ENCODE assay signal across 21 cellular contexts in the genomic region with DNA sequence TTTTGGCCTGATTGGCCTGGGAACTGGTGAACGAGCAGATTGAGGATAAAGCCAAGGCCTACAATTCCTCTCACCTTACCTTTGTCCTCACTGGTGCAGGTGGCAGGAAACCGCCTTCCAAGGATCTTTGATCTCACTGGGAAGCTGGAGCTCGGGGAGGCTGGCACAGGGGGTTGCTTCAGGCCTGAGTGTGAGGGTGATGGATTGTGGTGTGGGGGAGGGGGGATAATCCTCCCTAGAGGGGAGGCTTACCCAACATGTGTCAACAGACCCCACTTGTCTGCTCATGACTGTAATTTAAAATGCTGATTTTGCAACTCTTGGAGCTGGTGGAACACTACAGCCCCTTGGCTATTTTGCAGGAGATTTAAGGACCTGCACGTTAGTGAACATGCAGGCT. TPM values are rescaled to one million over a fixed set of nuclear protein-coding genes. Genes with fewer than 3 reads are reported as not detected.
DNase-seq lines count a peak whose midpoint lies in the region; ATAC-seq, FAIRE-seq and TF ChIP-seq lines count a peak whose summit lies in the region.
"Had no signal": no experiment of that assay in that cellular context is flagged by ENCODE, and none has a peak within 500 bp of the region (broad histone marks: within the 10 kb centered on the region; RNA-seq: fewer than 3 reads in every experiment).

No MANE protein-coding gene starts in this region.

- H3K79me2 ChIP-seq in GM23248 (ENCODE audit: insufficient read depth), result peaks cover 1% of the 10 kb centered on the region; the same call in 1 of the 2 replicates

- in situ Hi-C loops in GM23248 (cut with MboI), result no loop called here

- DNase-seq in H7 (peak; percentile 55), SK-N-MC (ENCODE audit: low read depth, low spot score) (no peak), small intestine (peak; percentile 52), GM23248 (no peak), upper lobe of right lung (no peak)
- DNase-seq: DND-41, HCEC 1CT, MV-4-11, NCI-H1417, NCI-H187 treated with DMSO at 0.1 percent for 48 hours, NCI-H226, NCI-H524, NCI-H82, PC-3, RPMI8226, SHP77 treated with DMSO at 0.1 percent for 48 hours had no signal

- WGBS in small intestine, 3 donors, result 18 to 51% (median 39%) methylated on average over 4 of the region's 4 CpGs
- WGBS in GM23248 (ENCODE audit: low coverage in 1 of 2, low lambda C conversion rate in 2 of 2, missing lambda C conversion rate in 2 of 2), 2 experiments, result 79 to 82% methylated on average over 4 of the region's 4 CpGs

- FAIRE-seq in small intestine (lab: Jason Lieb, UNC), result no peak
- FAIRE-seq: G401.6 had no signal

- H4K20me1 ChIP-seq in GM23248 (ENCODE audit: insufficient read depth), result no peaks in the 10 kb centered on the region

- no peaks in the 10 kb centered on the region for H3F3A ChIP-seq in GM23248 (ENCODE audit: insufficient read depth)

- H3K9me2 ChIP-seq in GM23248 (ENCODE audit: insufficient read depth), result no peaks in the 10 kb centered on the region

- H3K4me3 ChIP-seq in H7 (ENCODE audit: insufficient read depth, low read depth, low read length) (no peak overlapping the region), SK-N-MC (0 out of 2 replicates have a peak overlapping the region, but pooled peaks have one; percentile 42), small intestine (ENCODE audit: low read depth in 1 of 2, low read length in 2 of 2) (no peak overlapping the region), GM23248 (no peak overlapping the region), upper lobe of right lung (no peak overlapping the region)

- intact Hi-C loops in upper lobe of right lung (cut with DNase I), result no loop called here

- H3K9me3 ChIP-seq in SK-N-MC (ENCODE audit: low read depth, low read length), result no peaks in the 10 kb centered on the region
- H3K9me3 ChIP-seq in small intestine (ENCODE audit: control insufficient read depth, low read depth), result no peaks in the 10 kb centered on the region
- H3K9me3 ChIP-seq in GM23248 (ENCODE audit: low read depth), result no peaks in the 10 kb centered on the region
- no peaks in the 10 kb centered on the region for H3K9me3 ChIP-seq in upper lobe of right lung

- no peak for TF ChIP-seq CTCF in upper lobe of right lung (IDR thresholded peaks at IDR 0.05)

- no peak overlapping the region for H3K4me2 ChIP-seq in GM23248 (ENCODE audit: unreplicated experiment)
- H3K4me2 ChIP-seq: KMS-11 had no signal

- H3K9ac ChIP-seq in SK-N-MC (ENCODE audit: insufficient read length) (peak overlapping the region; percentile 6), GM23248 (no peak overlapping the region)
- H3K9ac ChIP-seq: KMS-11 had no signal

- H3K4me1 ChIP-seq in small intestine (ENCODE audit: control insufficient read depth in 2 of 2, insufficient read depth in 1 of 2, low read depth in 1 of 2, low read length in 1 of 2) (no peaks in the 10 kb centered on the region), GM23248 (ENCODE audit: insufficient read depth) (no peaks in the 10 kb centered on the region), upper lobe of right lung (peaks cover 7% of the 10 kb centered on the region)

- H3K27me3 ChIP-seq in H7 (ENCODE audit: control insufficient read depth, insufficient read depth, low read length) (no peaks in the 10 kb centered on the region), small intestine (ENCODE audit: control insufficient read depth in 2 of 2, insufficient read depth in 2 of 2, low read length in 2 of 2) (no peaks in the 10 kb centered on the region), GM23248 (replicated peaks; ENCODE audit: insufficient read depth) (no peaks in the 10 kb centered on the region), upper lobe of right lung (no peaks in the 10 kb centered on the region)

- H3K36me3 ChIP-seq in H7 (replicated peaks; ENCODE audit: control insufficient read depth, insufficient read depth, low read length) (no peaks in the 10 kb centered on the region; the same call in 1 of the 2 replicates), SK-N-MC (ENCODE audit: insufficient read depth, low read length) (no peaks in the 10 kb centered on the region), small intestine (ENCODE audit: control insufficient read depth in 2 of 2, insufficient read depth in 2 of 2, low read length in 2 of 2) (no peaks in the 10 kb centered on the region), GM23248 (ENCODE audit: low read depth) (no peaks in the 10 kb centered on the region), upper lobe of right lung (no peaks in the 10 kb centered on the region)

- ATAC-seq in esophagus mucosa, result peak; percentile 37
- no peak for ATAC-seq in upper lobe of right lung
- no peak for ATAC-seq in HG03045 (IDR thresholded peaks at IDR 0.05; ENCODE audit: unreplicated experiment)
- ATAC-seq: PC-3 had no signal

- H2AFZ ChIP-seq in GM23248, result no peak overlapping the region

- peak overlapping the region; percentile 57 for H3K27ac ChIP-seq in SK-N-MC
- H3K27ac ChIP-seq in small intestine (ENCODE audit: low read depth in 1 of 2, low read length in 1 of 2), result no peak overlapping the region
- no peak overlapping the region for H3K27ac ChIP-seq in GM23248
- H3K27ac ChIP-seq in upper lobe of right lung, result no peak overlapping the region
- H3K27ac ChIP-seq: C4-2B, KMS-11 had no signal

RNA-seq across cellular contexts. Expression of gene RMI2, which starts 4.5 kb away (rescaled TPM):
- 58.8 and 59.2 TPM in 2 replicates for total RNA-seq in H7 (2014; rRNA removed; shearing (Covaris generic))
- 11.0 TPM for total RNA-seq in esophagus mucosa
- 10 to 100 TPM in 1 of 3 donors, 1 to 10 TPM in 2; 1.4 to 14.3 (median 2.9) TPM for polyA plus RNA-seq in small intestine
- 8.5 and 20.6 TPM in 2 replicates for total RNA-seq in GM23248 (2014; rRNA removed; shearing (Covaris generic))
- polyA plus RNA-seq in GM23248 (2016; fragmentation: Nextera tagmentation; extraction: Ambion mirVana), result 11.9 and 12.8 TPM in 2 replicates
- 1.2 TPM for total RNA-seq in upper lobe of right lung

RNA-seq across cellular contexts. Expression of gene PRM1, which starts 59.6 kb away (rescaled TPM):
- not detected in 2 replicates for total RNA-seq in H7 (2014; rRNA removed; shearing (Covaris generic))
- total RNA-seq in esophagus mucosa (not detected), upper lobe of right lung (not detected)
- polyA plus RNA-seq in small intestine (not detected), GM23248 (2016; fragmentation: Nextera tagmentation; extraction: Ambion mirVana) (not detected in 2 replicates)
- total RNA-seq in GM23248 (2014; rRNA removed; shearing (Covaris generic)), result not detected in 2 replicates
- total RNA-seq: PC-3 had no signal

Comparison
In these comparisons a context has a peak if more than half of its experiments do, and no peak if none do; other contexts are left out.
1. DNase-seq: peak in H7 (single experiment) and small intestine (single experiment); none in SK-N-MC (single experiment), GM23248 (single experiment) and upper lobe of right lung (single experiment).